In the genomic region with DNA sequence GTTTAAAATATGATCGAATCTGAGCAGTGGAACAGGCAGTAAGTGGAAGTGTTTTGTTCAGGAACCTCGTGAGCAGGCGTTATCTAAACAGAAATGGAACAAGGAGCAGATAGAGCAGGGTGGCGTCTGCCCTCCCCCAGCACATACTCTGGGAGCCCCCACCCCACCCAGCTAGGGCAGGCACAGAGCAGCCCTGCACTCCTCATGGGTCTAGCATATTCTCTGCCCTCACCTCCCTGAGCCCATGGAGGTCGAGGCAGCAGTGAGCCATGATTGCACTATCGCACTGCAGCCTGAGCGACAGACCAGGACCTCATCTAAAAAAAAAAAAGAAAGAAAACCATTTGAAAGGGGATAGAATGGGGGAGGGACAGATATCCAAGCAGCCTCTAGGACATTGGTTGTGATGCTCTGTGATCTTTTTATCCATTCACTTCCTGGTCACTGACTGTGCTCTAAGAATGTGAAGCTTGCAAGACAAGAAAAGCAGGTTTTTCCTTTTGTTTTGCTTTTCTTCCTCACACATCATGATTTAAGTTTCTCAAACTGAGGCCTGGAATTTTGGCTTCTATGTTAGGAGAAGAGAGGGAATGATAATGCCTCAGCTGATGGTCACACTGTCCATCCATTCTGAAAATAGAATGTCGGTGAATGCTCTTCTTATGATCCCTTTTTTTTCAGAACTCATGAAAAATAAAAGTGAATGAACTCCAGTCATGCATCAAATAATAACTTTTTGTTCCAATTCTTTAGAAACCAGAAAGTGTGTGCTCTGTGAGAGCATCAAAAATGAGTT, we compare ENCODE assay signal across 13 cellular contexts. TPM values are rescaled to one million over a fixed set of nuclear protein-coding genes. Genes with fewer than 3 reads are reported as not detected.
DNase-seq lines count a peak whose midpoint lies in the region; TF ChIP-seq lines count a peak whose summit lies in the region.
"Had no signal": no experiment of that assay in that cellular context is flagged by ENCODE, and none has a peak within 500 bp of the region (broad histone marks: within the 10 kb centered on the region; RNA-seq: fewer than 3 reads in every experiment).

No MANE protein-coding gene starts in this region.

- no peaks in the 10 kb centered on the region for H4K20me1 ChIP-seq in mammary epithelial cell (ENCODE audit: insufficient read depth, low read length)

- POLR2A ChIA-PET in CD4-positive, alpha-beta memory T cell (lab: Charles Lee; ENCODE audit: partially characterized antibody): no interaction called here

- H3K4me3 Mint-ChIP-seq in CD4-positive, alpha-beta memory T cell: no peak overlapping the region
- H3K4me3 Mint-ChIP-seq: activated CD8-positive, alpha-beta T cell treated with anti-CD3 and anti-CD28 coated beads, Interleukin-2, amount 10 ng/mL, durations not matched to agents 7 days and 5 days had no signal

- no peak overlapping the region for H2AFZ ChIP-seq in mammary epithelial cell (ENCODE audit: low read depth, low read length)

- dilution Hi-C loops in mammary epithelial cell (cut with HindIII; ENCODE audit: low sequenced_read_pairs): no loop called here

- H3K27ac Mint-ChIP-seq in CD4-positive, alpha-beta memory T cell: no peak overlapping the region
- H3K27ac Mint-ChIP-seq: activated CD8-positive, alpha-beta T cell treated with anti-CD3 and anti-CD28 coated beads, Interleukin-2, amount 10 ng/mL, durations not matched to agents 7 days and 5 days had no signal

- intact Hi-C loops in mammary epithelial cell (cut with micrococcal nuclease) (no loop called here), transverse colon (cut with DNase I; ENCODE audit: low total_unique reads) (no loop called here)
- intact Hi-C loops in CD4-positive, alpha-beta memory T cell (cut with micrococcal nuclease): no loop called here

- no peaks in the 10 kb centered on the region for H3K27me3 ChIP-seq in mammary epithelial cell (ENCODE audit: insufficient read depth, low read length)
- peaks cover 27% of the 10 kb centered on the region for H3K27me3 ChIP-seq in transverse colon
- H3K27me3 ChIP-seq in CD4-positive, alpha-beta memory T cell (ENCODE audit: insufficient read depth, low read length): peaks cover 5% of the 10 kb centered on the region

- no peak for TF ChIP-seq EP300 in transverse colon (IDR thresholded peaks at IDR 0.05; ENCODE audit: low read depth)

- CTCF ChIA-PET in mammary epithelial cell (lab: Charles Lee; ENCODE audit: low non-redundant PET): interaction anchor here (0.5 kb wide), 1 partner anchor 362 kb away, joined by 5 read pairs; no protein-coding TSS in a partner anchor
- CTCF ChIA-PET in CD4-positive, alpha-beta memory T cell (lab: Charles Lee; ENCODE audit: partially characterized antibody): interaction anchor here (1.2 kb wide), 1 partner anchor 23 kb away, joined by 3 read pairs; no protein-coding TSS in a partner anchor

- H3K27ac ChIP-seq in mammary epithelial cell (ENCODE audit: insufficient read depth, low read depth, low read length): no peak overlapping the region
- peak overlapping the region; percentile 57 to 82 (median 77) for H3K27ac ChIP-seq in transverse colon
- no peak overlapping the region for H3K27ac ChIP-seq in CD4-positive, alpha-beta memory T cell (ENCODE audit: low read depth, low read length)

- DNase-seq in NCI-H748 (lab: John Stamatoyannopoulos, UW; ENCODE audit: unreplicated experiment) (peak; percentile 14), NCI-H748 treated with DMSO at 0.1 percent for 48 hours (lab: John Stamatoyannopoulos, UW) (no peak), mammary epithelial cell (peak; percentile 43), left kidney (ENCODE audit: low read depth, low spot score) (peak; percentile 58), transverse colon (no peak), COR-L47 (lab: John Stamatoyannopoulos, UW) (no peak), amygdala (lab: John Stamatoyannopoulos, UW) (no peak)
- no peak for DNase-seq in CD4-positive, alpha-beta memory T cell
- DNase-seq: activated CD8-positive, alpha-beta T cell treated with anti-CD3 and anti-CD28 coated beads, Interleukin-2, amount 10 ng/mL, durations not matched to agents 7 days and 5 days; activated naive CD4-positive, alpha-beta T cell treated with anti-CD3 and anti-CD28 coated beads, Interleukin-2, amount 50 U/mL, for 16 hours; effector CD4-positive, alpha-beta T cell; stimulated activated naive CD8-positive, alpha-beta T cell treated with anti-CD3 and anti-CD28 coated beads, Interleukin-15, Interleukin-2, amounts not matched to agents 100 U/mL and 50 U/mL, for 24 hours had no signal

- peaks cover 5 to 9% of the 10 kb centered on the region in 2 donors for H3K36me3 Mint-ChIP-seq in CD4-positive, alpha-beta memory T cell

- peaks cover 5% of the 10 kb centered on the region for H3K36me3 ChIP-seq in mammary epithelial cell (ENCODE audit: insufficient read depth, low read length)
- no peaks in the 10 kb centered on the region for H3K36me3 ChIP-seq in transverse colon
- H3K36me3 ChIP-seq in CD4-positive, alpha-beta memory T cell (ENCODE audit: insufficient read depth, low read length): no peaks in the 10 kb centered on the region

- H3K4me2 ChIP-seq in mammary epithelial cell (ENCODE audit: insufficient read depth, low read depth, low read length): no peak overlapping the region

- TF ChIP-seq POLR2A in transverse colon (IDR thresholded peaks at IDR 0.05): no peak

- peaks cover 3% of the 10 kb centered on the region for H3K79me2 ChIP-seq in mammary epithelial cell (ENCODE audit: insufficient read depth, low read length)

- H3K4me1 ChIP-seq in mammary epithelial cell (ENCODE audit: insufficient read depth, low read length) (peaks cover 37% of the 10 kb centered on the region), transverse colon (peaks cover 8 to 30% (median 27%) of the 10 kb centered on the region in 4 donors)
- no peaks in the 10 kb centered on the region for H3K4me1 ChIP-seq in CD4-positive, alpha-beta memory T cell (ENCODE audit: insufficient read depth, low read length)

- in situ Hi-C loops in mammary epithelial cell (cut with MboI; ENCODE audit: low sequenced_read_pairs in 2 of 2) (no loop called here), transverse colon (cut with MboI; ENCODE audit: low pct_ligation_motif_present in 1 of 4, low pct_unique_long_range_greater_than_20kb in 1 of 4, low sequenced_read_pairs in 3 of 4) (no loop called here)

- peaks cover 13% of the 10 kb centered on the region for H3K9me3 ChIP-seq in mammary epithelial cell (replicated peaks; ENCODE audit: insufficient read depth, low read length)
- peaks cover 5 to 12% of the 10 kb centered on the region in 2 donors for H3K9me3 ChIP-seq in transverse colon
- peaks cover 0 to 9% of the 10 kb centered on the region in 2 donors for H3K9me3 ChIP-seq in CD4-positive, alpha-beta memory T cell (ENCODE audit: control insufficient read depth in 1 of 2, low read length in 2 of 2)

- H3K4me3 ChIP-seq in mammary epithelial cell (replicated peaks in 1 of 3; ENCODE audit: insufficient read depth in 1 of 3, low read depth in 2 of 3, low read length in 3 of 3): no peak overlapping the region
- H3K4me3 ChIP-seq in transverse colon: no peak overlapping the region
- H3K4me3 ChIP-seq in CD4-positive, alpha-beta memory T cell (ENCODE audit: low read length in 2 of 2): no peak overlapping the region

- BruUV-seq in mammary epithelial cell (replicated peaks; lab: Mats Ljungman, UMichigan): no TSS peak

- H3K4me1 Mint-ChIP-seq in CD4-positive, alpha-beta memory T cell: peaks cover 0 to 1% (median 0%) of the 10 kb centered on the region in 4 donors

- peaks cover 3 to 31% (median 22%) of the 10 kb centered on the region in 8 donors for H3K9me3 Mint-ChIP-seq in CD4-positive, alpha-beta memory T cell

- no peak for TF ChIP-seq CTCF in mammary epithelial cell (conservative IDR thresholded peaks at IDR 0.05 in 1 of 2, IDR thresholded peaks at IDR 0.05 in 1 of 2; ENCODE audit: extremely low read depth in 1 of 2, insufficient read depth in 1 of 2, low read depth in 1 of 2, low read length in 2 of 2)
- no peak for TF ChIP-seq CTCF in transverse colon (IDR thresholded peaks at IDR 0.05)

- peaks cover 35 to 42% of the 10 kb centered on the region in 2 donors for H3K27me3 Mint-ChIP-seq in CD4-positive, alpha-beta memory T cell

- 95% methylated on average over 8 of the region's 8 CpGs for WGBS in mammary epithelial cell (ENCODE audit: low coverage, missing lambda C conversion rate)
- WGBS in transverse colon (ENCODE audit: low coverage in 1 of 2), 2 donors: 48 to 58% methylated on average over 4 to 8 of the region's 8 CpGs

- H3K9ac ChIP-seq in mammary epithelial cell (ENCODE audit: insufficient read depth, low read length): no peak overlapping the region

RNA-seq across cellular contexts. Expression of gene MLPH, which starts 3.2 kb away (rescaled TPM):
- total RNA-seq in mammary epithelial cell (1 to 10 TPM; 2.8 to 7.2 TPM), transverse colon (100 to 1,000 TPM in 2 of 4 donors, 10 to 100 TPM in 2; 59.7 to 889 (median 182) TPM)
- 16.1 TPM for polyA plus RNA-seq in mammary epithelial cell
- 24.1 TPM for polyA minus RNA-seq in mammary epithelial cell
- not detected for total RNA-seq in CD4-positive, alpha-beta memory T cell
- polyA plus RNA-seq in CD4-positive, alpha-beta memory T cell: not detected
- total RNA-seq: activated CD8-positive, alpha-beta T cell treated with anti-CD3 and anti-CD28 coated beads, Interleukin-2, amount 10 ng/mL, durations not matched to agents 7 days and 5 days; T-helper 1 cell treated with Interleukin-12 subunit alpha and Interleukin-12 subunit beta and Interleukin-4 antibody, amounts not matched to agents 30 ng/mL and 1 ng/mL, for 36 hours had no signal

Comparison
In these comparisons a context has a peak if more than half of its experiments do, and no peak if none do; other contexts are left out.
1. DNase-seq: peak in NCI-H748 (single experiment), mammary epithelial cell (single experiment) and left kidney (single experiment); none in NCI-H748 treated with DMSO at 0.1 percent for 48 hours (single experiment), transverse colon (single experiment), COR-L47 (single experiment), amygdala (0 of 56) and CD4-positive, alpha-beta memory T cell (0 of 5).
2. H3K27ac ChIP-seq: peak in transverse colon (4 of 4); none in mammary epithelial cell (single experiment) and CD4-positive, alpha-beta memory T cell (single experiment).
3. RNA of gene MLPH, which starts 3.2 kb away (total RNA-seq): 59.7 to 889 TPM in transverse colon; 2.8 to 7.2 TPM in mammary epithelial cell and not detected in CD4-positive, alpha-beta memory T cell; every median in the first group is over 4 times any median in the second.